17 cellular contexts compared by ENCODE assay signal in genomic region chr15:56693761-56694160, GRCh38. TPM values are rescaled to one million over a fixed set of nuclear protein-coding genes. Genes with fewer than 3 reads are reported as not detected.
DNase-seq lines count a peak whose midpoint lies in the region; TF ChIP-seq lines count a peak whose summit lies in the region.
"Had no signal": no experiment of that assay in that cellular context is flagged by ENCODE, and none has a peak within 500 bp of the region (broad histone marks: within the 10 kb centered on the region; RNA-seq: fewer than 3 reads in every experiment).

No MANE protein-coding gene starts in this region.

- H3K27ac ChIP-seq in adrenal gland = no peak overlapping the region
- H3K27ac ChIP-seq: A549, BLaER1 had no signal

- peaks cover 8% of the 10 kb centered on the region; the same call in 1 of the 2 replicates for H3K36me3 Mint-ChIP-seq in HFFc6 (ENCODE audit: low read depth)

- H3K4me1 Mint-ChIP-seq in HFFc6 (ENCODE audit: low read depth) = peaks cover 15% of the 10 kb centered on the region

- no peaks in the 10 kb centered on the region for H3K27me3 ChIP-seq in adrenal gland
- H3K27me3 ChIP-seq: BLaER1 had no signal

- H3K4me3 Mint-ChIP-seq in HFFc6 = no peak overlapping the region
- H3K4me3 Mint-ChIP-seq: CD8-positive, alpha-beta memory T cell; GM23338 had no signal

- WGBS in adrenal gland, 4 donors = 76 to 85% (median 81%) methylated on average over 3 of the region's 3 CpGs

- intact Hi-C loops in adrenal gland (cut with DNase I) = no loop called here

- peaks cover 0 to 6% of the 10 kb centered on the region in 2 donors for H3K36me3 ChIP-seq in adrenal gland (replicated peaks in 1 of 2)

- H3K9me3 Mint-ChIP-seq in HFFc6 = no peaks in the 10 kb centered on the region
- H3K9me3 Mint-ChIP-seq: CD8-positive, alpha-beta memory T cell; GM23338 had no signal

- TF ChIP-seq CTCF in AG10803 (conservative IDR thresholded peaks at IDR 0.05; ENCODE audit: low read length) = no peak
- TF ChIP-seq CTCF in HFFc6 (IDR thresholded peaks at IDR 0.05) = no peak
- TF ChIP-seq CTCF in choroid plexus epithelial cell (conservative IDR thresholded peaks at IDR 0.05; ENCODE audit: low read depth, low read length) = no peak
- no peak for TF ChIP-seq CTCF in foreskin fibroblast (IDR thresholded peaks at IDR 0.05; ENCODE audit: low read depth, low read length)
- TF ChIP-seq CTCF in adrenal gland (IDR thresholded peaks at IDR 0.05) = no peak

- H3K4me1 ChIP-seq in adrenal gland (replicated peaks in 1 of 2) = no peaks in the 10 kb centered on the region
- H3K4me1 ChIP-seq: A549, BLaER1 had no signal

- H3K27ac Mint-ChIP-seq in HFFc6 = peak overlapping the region; percentile 11; the same call in 1 of the 2 replicates
- H3K27ac Mint-ChIP-seq: CD8-positive, alpha-beta memory T cell; GM23338 had no signal

- DNase-seq in AG10803 (ENCODE audit: low read depth) (peak; percentile 55), HFFc6 (peak; percentile 1), choroid plexus epithelial cell (ENCODE audit: low read depth) (peak; percentile 14), foreskin fibroblast (peak; percentile 7 to 47), activated T-cell treated with anti-CD3 and anti-CD28 coated beads for 4 hours (no peak), NCI-H128 (lab: John Stamatoyannopoulos, UW; ENCODE audit: unreplicated experiment) (no peak), adrenal gland (no peak), NCI-H2171 (lab: John Stamatoyannopoulos, UW) (no peak)
- DNase-seq: CD8-positive, alpha-beta memory T cell; NCI-H1092; NCI-H1694; NCI-H446; Right ventricle myocardium superior had no signal

- H3K4me3 ChIP-seq in AG10803 (ENCODE audit: low read length) = no peak overlapping the region
- H3K4me3 ChIP-seq in choroid plexus epithelial cell (ENCODE audit: low read depth, low read length) = no peak overlapping the region
- H3K4me3 ChIP-seq in foreskin fibroblast (ENCODE audit: low read depth in 1 of 2, low read length in 2 of 2) = no peak overlapping the region
- no peak overlapping the region for H3K4me3 ChIP-seq in adrenal gland
- H3K4me3 ChIP-seq: A549, BLaER1, GM23338, K562 had no signal

- H3K9me3 ChIP-seq in adrenal gland (replicated peaks in 1 of 3) = no peaks in the 10 kb centered on the region
- H3K9me3 ChIP-seq: A549, BLaER1 had no signal

- no peak for TF ChIP-seq POLR2A in adrenal gland (IDR thresholded peaks at IDR 0.05)

- H3K27me3 Mint-ChIP-seq in HFFc6 (ENCODE audit: insufficient read depth) = no peaks in the 10 kb centered on the region
- H3K27me3 Mint-ChIP-seq: CD8-positive, alpha-beta memory T cell had no signal

RNA-seq across cellular contexts. Expression of gene ZNF280D, which starts 39.5 kb away (rescaled TPM):
- total RNA-seq in HFFc6 (2021; fragmentation: NEBNext Ultra II Directional; extraction: Animal tissue kit (Norgen Biotek cat#: 25700)) = 10 to 100 TPM; 21.8 to 29.6 (median 25.5) TPM
- total RNA-seq in adrenal gland = 10 to 100 TPM; 16.9 to 67.5 (median 49.8) TPM
- 10 to 100 TPM; 21.6 to 43.0 (median 27.3) TPM for polyA plus RNA-seq in adrenal gland

Comparison
In these comparisons a context has a peak if more than half of its experiments do, and no peak if none do; other contexts are left out.
1. DNase-seq: peak in AG10803 (single experiment), HFFc6 (single experiment), choroid plexus epithelial cell (single experiment) and foreskin fibroblast (2 of 2); none in activated T-cell treated with anti-CD3 and anti-CD28 coated beads for 4 hours (single experiment), NCI-H128 (single experiment), adrenal gland (0 of 7) and NCI-H2171 (single experiment).